ENCODE assay signal across 19 cellular contexts in the genomic region with DNA sequence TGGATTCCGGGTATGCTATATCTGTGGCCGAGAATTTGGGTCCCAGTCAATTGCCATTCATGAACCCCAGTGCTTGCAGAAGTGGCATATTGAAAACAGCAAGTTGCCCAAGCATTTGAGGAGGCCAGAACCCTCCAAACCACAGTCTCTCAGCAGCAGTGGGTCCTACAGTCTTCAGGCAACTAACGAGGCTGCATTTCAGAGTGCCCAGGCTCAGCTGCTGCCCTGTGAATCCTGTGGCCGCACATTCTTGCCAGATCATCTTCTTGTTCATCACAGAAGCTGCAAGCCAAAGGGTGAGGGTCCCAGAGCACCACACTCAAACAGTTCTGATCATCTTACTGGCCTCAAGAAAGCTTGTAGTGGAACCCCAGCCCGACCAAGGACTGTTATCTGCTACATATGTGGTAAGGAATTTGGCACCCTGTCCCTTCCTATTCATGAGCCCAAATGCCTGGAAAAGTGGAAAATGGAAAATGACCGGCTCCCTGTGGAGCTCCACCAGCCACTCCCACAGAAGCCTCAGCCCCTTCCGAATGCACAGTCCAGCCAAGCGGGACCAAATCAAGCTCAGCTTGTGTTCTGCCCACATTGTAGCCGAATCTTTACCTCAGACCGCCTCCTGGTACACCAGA. TPM values are rescaled to one million over a fixed set of nuclear protein-coding genes. Genes with fewer than 3 reads are reported as not detected.
A peak's percentile ranks its signal among the peaks of the same experiment; 100 is the strongest.
DNase-seq lines count a peak whose midpoint lies in the region; ATAC-seq and TF ChIP-seq lines count a peak whose summit lies in the region.
"Had no signal": no experiment of that assay in that cellular context is flagged by ENCODE, and none has a peak within 500 bp of the region (broad histone marks: within the 10 kb centered on the region; RNA-seq: fewer than 3 reads in every experiment).

No MANE protein-coding gene starts in this region.

- H3K4me2 ChIP-seq in smooth muscle cell = peak overlapping the region; percentile 10

- H3K79me2 ChIP-seq in smooth muscle cell (ENCODE audit: low read depth) = no peaks in the 10 kb centered on the region

- peaks cover 9% of the 10 kb centered on the region for H3F3A ChIP-seq in smooth muscle cell (ENCODE audit: low read depth)

- ATAC-seq in mucosa of descending colon = no peak
- ATAC-seq: body of pancreas, gastrocnemius medialis had no signal

- no peak for TF ChIP-seq CTCF in smooth muscle cell (IDR thresholded peaks at IDR 0.05; ENCODE audit: borderline replicate concordance, insufficient read depth, poor library complexity, severe bottlenecking)
- TF ChIP-seq CTCF in mucosa of descending colon (IDR thresholded peaks at IDR 0.05) = no peak
- TF ChIP-seq CTCF in WERI-Rb-1 (IDR thresholded peaks at IDR 0.05; ENCODE audit: low read depth, low read length) = no peak

- intact Hi-C loops in mucosa of descending colon (cut with DNase I, micrococcal nuclease) = no loop called here

- H3K27me3 ChIP-seq in adipocyte (replicated peaks; ENCODE audit: control insufficient read depth, insufficient read depth, low read length) = no peaks in the 10 kb centered on the region
- H3K27me3 ChIP-seq in smooth muscle cell (ENCODE audit: low read depth) = no peaks in the 10 kb centered on the region
- no peaks in the 10 kb centered on the region for H3K27me3 ChIP-seq in WERI-Rb-1 (ENCODE audit: insufficient read depth, low read depth, severe bottlenecking)
- H3K27me3 ChIP-seq: body of pancreas, gastrocnemius medialis, stomach had no signal

- H3K4me3 ChIP-seq in adipocyte (ENCODE audit: low read length) = peak overlapping the region; percentile 75
- H3K4me3 ChIP-seq in smooth muscle cell = no peak overlapping the region
- H3K4me3 ChIP-seq in mucosa of descending colon = no peak overlapping the region
- no peak overlapping the region for H3K4me3 ChIP-seq in WERI-Rb-1 (ENCODE audit: low read depth, low read length)
- H3K4me3 ChIP-seq: body of pancreas, gastrocnemius medialis, stomach had no signal

- no peaks in the 10 kb centered on the region for H4K20me1 ChIP-seq in smooth muscle cell (ENCODE audit: low read depth)

- DNase-seq in EL (peak; percentile 38), adipocyte (ENCODE audit: low read depth) (no peak), iris pigment epithelial cell (ENCODE audit: low read depth) (peak; percentile 42), smooth muscle cell (lab: John Stamatoyannopoulos, UW; ENCODE audit: unreplicated experiment) (no peak), NCI-H1930 (lab: John Stamatoyannopoulos, UW) (no peak), mucosa of descending colon (no peak), WERI-Rb-1 (no peak)
- DNase-seq: activated CD4-positive, alpha-beta T cell treated with anti-CD3 and anti-CD28 coated beads for 48 hours; activated CD8-positive, alpha-beta memory T cell treated with anti-CD3 and anti-CD28 coated beads, Interleukin-2, amount 50 U/mL, for 48 hours; body of pancreas; Calu3; gastrocnemius medialis; GF-D8; NCI-H2081 treated with DMSO at 0.1 percent for 48 hours; NCI-H510A treated with DMSO at 0.1 percent for 48 hours; stimulated activated CD4-positive, alpha-beta T cell treated with anti-CD3 and anti-CD28 coated beads, Interleukin-1b, Interleukin-23, amount 100 ng/mL, for 48 hours; stomach; T1000 had no signal

- H3K9me3 ChIP-seq in adipocyte (ENCODE audit: control insufficient read depth, low read length) (no peaks in the 10 kb centered on the region), smooth muscle cell (replicated peaks; ENCODE audit: low read depth) (no peaks in the 10 kb centered on the region), mucosa of descending colon (no peaks in the 10 kb centered on the region), WERI-Rb-1 (ENCODE audit: severe bottlenecking) (no peaks in the 10 kb centered on the region)
- H3K9me3 ChIP-seq: body of pancreas, gastrocnemius medialis, stomach had no signal

- peaks cover 5% of the 10 kb centered on the region for H3K36me3 ChIP-seq in adipocyte (ENCODE audit: control insufficient read depth, insufficient read depth, low read length, severe bottlenecking)
- no peaks in the 10 kb centered on the region for H3K36me3 ChIP-seq in smooth muscle cell (ENCODE audit: low read depth)
- H3K36me3 ChIP-seq in mucosa of descending colon (ENCODE audit: low read depth) = no peaks in the 10 kb centered on the region
- no peaks in the 10 kb centered on the region for H3K36me3 ChIP-seq in WERI-Rb-1
- H3K36me3 ChIP-seq: gastrocnemius medialis, stomach had no signal

- WGBS in smooth muscle cell (ENCODE audit: low lambda C conversion rate) = 71% methylated on average over 10 of the region's 10 CpGs

- H3K9ac ChIP-seq in adipocyte (ENCODE audit: low read length) (peak overlapping the region; percentile 89), smooth muscle cell (ENCODE audit: low read depth) (peak overlapping the region; percentile 75)

- H3K4me1 ChIP-seq in adipocyte (ENCODE audit: control insufficient read depth, insufficient read depth, low read length) (peaks cover 69% of the 10 kb centered on the region), smooth muscle cell (ENCODE audit: low read depth) (peaks cover 43% of the 10 kb centered on the region), mucosa of descending colon (ENCODE audit: low read depth) (no peaks in the 10 kb centered on the region)

- H3K27ac ChIP-seq in smooth muscle cell (ENCODE audit: low read depth) (peak overlapping the region; percentile 93), WERI-Rb-1 (no peak overlapping the region)
- H3K27ac ChIP-seq: body of pancreas, gastrocnemius medialis had no signal

- H2AFZ ChIP-seq in smooth muscle cell (ENCODE audit: low read depth) = no peak overlapping the region

RNA-seq across cellular contexts. Expression of gene ZNF474, which starts 23.0 kb away (rescaled TPM):
- total RNA-seq in smooth muscle cell (1.1 and 3.3 TPM in 2 replicates), mucosa of descending colon (under 1 TPM in 2 of 3 donors, not detected in 1; 0.28 to 0.61 TPM)
- 0.82 and 2.2 TPM in 2 replicates for polyA plus RNA-seq in smooth muscle cell
- total RNA-seq: body of pancreas, SK-MEL-5 had no signal

Comparison
In these comparisons a context has a peak if more than half of its experiments do, and no peak if none do; other contexts are left out.
1. DNase-seq: peak in EL (single experiment) and iris pigment epithelial cell (single experiment); none in adipocyte (single experiment), smooth muscle cell (single experiment), NCI-H1930 (0 of 2), mucosa of descending colon (0 of 3) and WERI-Rb-1 (single experiment).